1 cellular context compared by ENCODE assay signal in genomic region chr1:47738560-47739182, GRCh38.
TF ChIP-seq lines count a peak whose summit lies in the region.

No MANE protein-coding gene starts in this region.

TF ChIP-seq in K562, 482 proteins besides CTCF, POLR2A, EP300 and RAD21 (continued from another document):
- TF ChIP-seq E4F1 (CRISPR knock-in tag; IDR thresholded peaks at IDR 0.05; ENCODE audit: borderline replicate concordance) = no peak
- TF ChIP-seq TCF7 (IDR thresholded peaks at IDR 0.05; ENCODE audit: borderline replicate concordance) = no peak
- TF ChIP-seq CREB3L1 (IDR thresholded peaks at IDR 0.05; ENCODE audit: borderline replicate concordance, low read depth) = no peak
- no peak for TF ChIP-seq C11orf30 (IDR thresholded peaks at IDR 0.05; ENCODE audit: low read depth)
- TF ChIP-seq ZNF217 (CRISPR knock-in tag; IDR thresholded peaks at IDR 0.05) = no peak
- no peak for TF ChIP-seq ARHGAP35 (IDR thresholded peaks at IDR 0.05; ENCODE audit: partially characterized antibody)
- 0 out of 2 replicates have a peak, but pooled peaks have one; percentile 30 for TF ChIP-seq MIER1 (IDR thresholded peaks at IDR 0.05; ENCODE audit: low read depth)
- TF ChIP-seq ZBTB43 (CRISPR knock-in tag; IDR thresholded peaks at IDR 0.05) = no peak
- no peak for TF ChIP-seq E2F3 (CRISPR knock-in tag; IDR thresholded peaks at IDR 0.05)
- TF ChIP-seq TSC22D4 (tag; IDR thresholded peaks at IDR 0.05) = no peak
- no peak for TF ChIP-seq CHAMP1 (IDR thresholded peaks at IDR 0.05)
- no peak for TF ChIP-seq ZNF347 (CRISPR knock-in tag; IDR thresholded peaks at IDR 0.05; ENCODE audit: low read depth)
- TF ChIP-seq TEAD4 (IDR thresholded peaks at IDR 0.05; ENCODE audit: low read length) = no peak
- TF ChIP-seq TEAD4 (CRISPR knock-in tag; IDR thresholded peaks at IDR 0.05; ENCODE audit: borderline replicate concordance) = no peak
- no peak for TF ChIP-seq YY1 (IDR thresholded peaks at IDR 0.05; ENCODE audit: borderline replicate concordance in 1 of 3, control insufficient read depth in 1 of 3, extremely low read depth in 1 of 3, insufficient read depth in 3 of 3, insufficient read length in 1 of 3, insufficient replicate concordance in 2 of 3, low read depth in 1 of 3, low read length in 2 of 3)
- no peak for TF ChIP-seq ZKSCAN3 (CRISPR knock-in tag; IDR thresholded peaks at IDR 0.05)
- TF ChIP-seq SMC3 (conservative IDR thresholded peaks at IDR 0.05; ENCODE audit: insufficient read depth, low read depth, low read length) = peak; percentile 64
- no peak for TF ChIP-seq KDM5B (IDR thresholded peaks at IDR 0.05; ENCODE audit: insufficient replicate concordance, low read depth, low read length)
- no peak for TF ChIP-seq XRCC5 (IDR thresholded peaks at IDR 0.05; ENCODE audit: low read depth, low read length)
- no peak for TF ChIP-seq HDAC8 (tag; IDR thresholded peaks at IDR 0.05)
- no peak for TF ChIP-seq LARP7 (IDR thresholded peaks at IDR 0.05)
- TF ChIP-seq CBX3 (IDR thresholded peaks at IDR 0.05; ENCODE audit: borderline replicate concordance in 1 of 2, low read length in 2 of 2) = no peak
- no peak for TF ChIP-seq ZBTB5 (IDR thresholded peaks at IDR 0.05)
- no peak for TF ChIP-seq ZNF431 (CRISPR knock-in tag; IDR thresholded peaks at IDR 0.05)
- no peak for TF ChIP-seq KDM1A (IDR thresholded peaks at IDR 0.05)
- no peak for TF ChIP-seq PHTF2 (CRISPR knock-in tag; IDR thresholded peaks at IDR 0.05)
- no peak for TF ChIP-seq MTA3 (IDR thresholded peaks at IDR 0.05; ENCODE audit: borderline replicate concordance)
- no peak for TF ChIP-seq MGA (IDR thresholded peaks at IDR 0.05)
- TF ChIP-seq BMI1 (IDR thresholded peaks at IDR 0.05; ENCODE audit: low read length) = no peak
- peak; percentile 69; the same call in 1 of the 2 replicates for TF ChIP-seq EHMT2 (IDR thresholded peaks at IDR 0.05)
- no peak for TF ChIP-seq PHF20 (IDR thresholded peaks at IDR 0.05; ENCODE audit: partially characterized antibody)
TF ChIP-seq in K562: peak in this region for 4.
